ENCODE assay signal across 26 cellular contexts in genomic region chr13:106474906-106475305, GRCh38.
"Had no signal": no experiment of that assay in that cellular context is flagged by ENCODE, and none has a peak within 500 bp of the region (broad histone marks: within the 10 kb centered on the region; RNA-seq: fewer than 3 reads in every experiment).

No MANE protein-coding gene starts in this region.

- H3K36me3 Mint-ChIP-seq: activated CD8-positive, alpha-beta memory T cell treated with anti-CD3 and anti-CD28 coated beads, Interleukin-2, amount 10 ng/mL, durations not matched to agents 7 days and 5 days; brain; immature natural killer cell; natural killer cell treated with Interleukin-12 subunit alpha and Interleukin-12 subunit beta and Interleukin-15 and Interleukin-18, amount 100 ng/mL, for 72 hours; stimulated activated naive B cell treated with anti-CD40 and anti-IgM and Interleukin-4, amounts not matched to agents 10 μg/mL and 1 μg/mL and 100 μg/mL, for 72 hours had no signal

- H3K4me1 Mint-ChIP-seq: activated CD4-positive, alpha-beta T cell treated with anti-CD3 and anti-CD28 coated beads, Interleukin-2, amount 10 ng/mL, durations not matched to agents 7 days and 5 days; activated CD8-positive, alpha-beta memory T cell treated with anti-CD3 and anti-CD28 coated beads, Interleukin-2, amount 10 ng/mL, durations not matched to agents 7 days and 5 days; activated naive CD8-positive, alpha-beta T cell treated with anti-CD3 and anti-CD28 coated beads, Interleukin-2, amount 50 U/mL, for 24 hours; immature natural killer cell had no signal

- H3K4me3 ChIP-seq: left ventricle myocardium inferior, testis, upper lobe of left lung had no signal

- H3K27me3 ChIP-seq: foreskin keratinocyte, testis, upper lobe of left lung had no signal

- H3K4me1 ChIP-seq: parathyroid adenoma had no signal

- H3K27me3 Mint-ChIP-seq: activated CD4-positive, alpha-beta T cell treated with anti-CD3 and anti-CD28 coated beads, Interleukin-2, amount 10 ng/mL, durations not matched to agents 7 days and 5 days had no signal

- H3K27ac ChIP-seq: foreskin keratinocyte, left ventricle myocardium inferior, parathyroid adenoma, testis, upper lobe of left lung, WERI-Rb-1 had no signal

- H3K36me3 ChIP-seq: left ventricle myocardium inferior, upper lobe of left lung, WERI-Rb-1 had no signal

- DNase-seq: activated CD4-positive, alpha-beta T cell treated with anti-CD3 and anti-CD28 coated beads, Interleukin-2, amount 10 ng/mL, durations not matched to agents 7 days and 5 days; activated CD4-positive, CD25-positive, alpha-beta regulatory T cell treated with anti-CD3 and anti-CD28 coated beads, Interleukin-2, amount 50 U/mL, for 72 hours; activated CD8-positive, alpha-beta memory T cell treated with anti-CD3 and anti-CD28 coated beads, Interleukin-2, amount 10 ng/mL, durations not matched to agents 7 days and 5 days; activated CD8-positive, alpha-beta T cell treated with anti-CD3 and anti-CD28 coated beads for 36 hours; activated gamma-delta T cell; activated naive CD4-positive, alpha-beta T cell treated with anti-CD3 and anti-CD28 coated beads, Interleukin-2, amount 50 U/mL, for 16 hours; activated naive CD8-positive, alpha-beta T cell treated with anti-CD3 and anti-CD28 coated beads, Interleukin-2, amount 50 U/mL, for 24 hours; aorta; central memory CD4-positive, alpha-beta T cell; dermis blood vessel endothelial cell; effector CD8-positive, alpha-beta T cell; foreskin keratinocyte; immature natural killer cell; left ventricle myocardium inferior; stimulated activated CD4-positive, alpha-beta T cell treated with anti-CD3 and anti-CD28 coated beads, Interleukin-2, amount 100 ng/mL, for 48 hours; stimulated activated CD8-positive, alpha-beta memory T cell treated with anti-CD3 and anti-CD28 coated beads, Interleukin-4, amount 100 ng/mL, for 48 hours; stimulated activated naive B cell treated with anti-CD40 and anti-IgM and Interleukin-4, amounts not matched to agents 10 μg/mL and 1 μg/mL and 100 μg/mL, for 72 hours; SW 1271; T-helper 17 cell; testis; upper lobe of left lung; WERI-Rb-1 had no signal

- H3K9me3 ChIP-seq: left ventricle myocardium inferior, testis, upper lobe of left lung had no signal

- H3K9me3 Mint-ChIP-seq: activated CD4-positive, alpha-beta T cell treated with anti-CD3 and anti-CD28 coated beads, Interleukin-2, amount 10 ng/mL, durations not matched to agents 7 days and 5 days; activated CD8-positive, alpha-beta T cell treated with anti-CD3 and anti-CD28 coated beads for 36 hours; activated naive CD8-positive, alpha-beta T cell treated with anti-CD3 and anti-CD28 coated beads, Interleukin-2, amount 50 U/mL, for 24 hours; activated T-helper 1 cell treated with anti-CD3 and anti-CD28 coated beads, Interleukin-12 subunit alpha, Interleukin-12 subunit beta, Interleukin-2, Interleukin-4 antibody, amounts not matched to agents 30 ng/mL and 10 ng/mL and 1 ng/mL, durations not matched to agents 14 hours and 24 hours and 36 hours; immature natural killer cell; natural killer cell treated with Interleukin-12 subunit alpha and Interleukin-12 subunit beta and Interleukin-15 and Interleukin-18, amount 100 ng/mL, for 72 hours; stimulated activated naive B cell treated with anti-CD40 and anti-IgM and Interleukin-4, amounts not matched to agents 10 μg/mL and 1 μg/mL and 100 μg/mL, for 72 hours had no signal

- H3K27ac Mint-ChIP-seq: activated CD4-positive, alpha-beta T cell treated with anti-CD3 and anti-CD28 coated beads, Interleukin-2, amount 10 ng/mL, durations not matched to agents 7 days and 5 days; activated CD8-positive, alpha-beta memory T cell treated with anti-CD3 and anti-CD28 coated beads, Interleukin-2, amount 10 ng/mL, durations not matched to agents 7 days and 5 days; activated CD8-positive, alpha-beta T cell treated with anti-CD3 and anti-CD28 coated beads for 36 hours; activated naive CD8-positive, alpha-beta T cell treated with anti-CD3 and anti-CD28 coated beads, Interleukin-2, amount 50 U/mL, for 24 hours; activated T-helper 1 cell treated with anti-CD3 and anti-CD28 coated beads, Interleukin-12 subunit alpha, Interleukin-12 subunit beta, Interleukin-2, Interleukin-4 antibody, amounts not matched to agents 30 ng/mL and 10 ng/mL and 1 ng/mL, durations not matched to agents 14 hours and 24 hours and 36 hours; immature natural killer cell; natural killer cell treated with Interleukin-12 subunit alpha and Interleukin-12 subunit beta and Interleukin-15 and Interleukin-18, amount 100 ng/mL, for 72 hours; stimulated activated naive B cell treated with anti-CD40 and anti-IgM and Interleukin-4, amounts not matched to agents 10 μg/mL and 1 μg/mL and 100 μg/mL, for 72 hours; T-helper 17 cell had no signal

- H3K4me3 Mint-ChIP-seq: activated CD4-positive, alpha-beta T cell treated with anti-CD3 and anti-CD28 coated beads, Interleukin-2, amount 10 ng/mL, durations not matched to agents 7 days and 5 days; activated CD8-positive, alpha-beta memory T cell treated with anti-CD3 and anti-CD28 coated beads, Interleukin-2, amount 10 ng/mL, durations not matched to agents 7 days and 5 days; activated CD8-positive, alpha-beta T cell treated with anti-CD3 and anti-CD28 coated beads for 36 hours; activated naive CD8-positive, alpha-beta T cell treated with anti-CD3 and anti-CD28 coated beads, Interleukin-2, amount 50 U/mL, for 24 hours; activated T-helper 1 cell treated with anti-CD3 and anti-CD28 coated beads, Interleukin-12 subunit alpha, Interleukin-12 subunit beta, Interleukin-2, Interleukin-4 antibody, amounts not matched to agents 30 ng/mL and 10 ng/mL and 1 ng/mL, durations not matched to agents 14 hours and 24 hours and 36 hours; brain; immature natural killer cell; natural killer cell treated with Interleukin-12 subunit alpha and Interleukin-12 subunit beta and Interleukin-15 and Interleukin-18, amount 100 ng/mL, for 72 hours; stimulated activated naive B cell treated with anti-CD40 and anti-IgM and Interleukin-4, amounts not matched to agents 10 μg/mL and 1 μg/mL and 100 μg/mL, for 72 hours; T-helper 17 cell had no signal
